10 cellular contexts compared by ENCODE assay signal in genomic region chr17:70138309-70138865, GRCh38. TPM values are rescaled to one million over a fixed set of nuclear protein-coding genes. Genes with fewer than 3 reads are reported as not detected.
DNase-seq lines count a peak whose midpoint lies in the region; ATAC-seq, FAIRE-seq and TF ChIP-seq lines count a peak whose summit lies in the region.
"Had no signal": no experiment of that assay in that cellular context is flagged by ENCODE, and none has a peak within 500 bp of the region (broad histone marks: within the 10 kb centered on the region; RNA-seq: fewer than 3 reads in every experiment).

No MANE protein-coding gene starts in this region.

- intact Hi-C loops in uterus (cut with DNase I; ENCODE audit: low total_unique reads) = no loop called here

- FAIRE-seq in RCC 7860 (lab: Jason Lieb, UNC) = no peak
- FAIRE-seq: colon had no signal

- no peaks in the 10 kb centered on the region for H3K9me3 ChIP-seq in muscle layer of colon (ENCODE audit: low read length)
- no peaks in the 10 kb centered on the region for H3K9me3 ChIP-seq in uterus

- H3K27ac ChIP-seq in epithelial cell of prostate (peak overlapping the region; percentile 41), muscle layer of colon (ENCODE audit: low read depth, low read length) (peak overlapping the region; percentile 69), uterus (peak overlapping the region; percentile 58 to 79)
- H3K27ac ChIP-seq: SK-N-MC had no signal

- no peak for ATAC-seq in HG02588 (IDR thresholded peaks at IDR 0.05; ENCODE audit: unreplicated experiment)

- H3K4me1 ChIP-seq in muscle layer of colon (ENCODE audit: insufficient read depth, low read length) (peaks cover 16% of the 10 kb centered on the region), uterus (no peaks in the 10 kb centered on the region)

- H3K27me3 ChIP-seq in muscle layer of colon (ENCODE audit: control insufficient read depth in 1 of 2, insufficient read depth in 2 of 2, low read length in 2 of 2) = no peaks in the 10 kb centered on the region
- H3K27me3 ChIP-seq in uterus = no peaks in the 10 kb centered on the region

- H3K9ac ChIP-seq in muscle layer of colon (ENCODE audit: low read length) = no peak overlapping the region

- DNase-seq in RCC 7860 (ENCODE audit: low spot score) = peak; percentile 23
- no peak for DNase-seq in epithelial cell of prostate (ENCODE audit: low read depth, low spot score)
- DNase-seq in uterus = no peak
- no peak for DNase-seq in inferior parietal cortex (ENCODE audit: extremely low spot score)
- no peak for DNase-seq in effector CD8-positive, alpha-beta T cell (lab: John Stamatoyannopoulos, UW)
- DNase-seq: NCI-H1694 had no signal

- TF ChIP-seq POLR2A in uterus (IDR thresholded peaks at IDR 0.05) = no peak

- H3K36me3 ChIP-seq in muscle layer of colon (ENCODE audit: insufficient read depth, low read length) = no peaks in the 10 kb centered on the region
- H3K36me3 ChIP-seq in uterus = no peaks in the 10 kb centered on the region

- TF ChIP-seq CTCF in uterus (IDR thresholded peaks at IDR 0.05) = no peak

- no peak overlapping the region for H3K4me3 ChIP-seq in muscle layer of colon (ENCODE audit: low read depth in 1 of 2, low read length in 2 of 2)
- no peak overlapping the region for H3K4me3 ChIP-seq in uterus
- H3K4me3 ChIP-seq: SK-N-MC had no signal

RNA-seq across cellular contexts. Expression of gene KCNJ2, which starts 30.9 kb away (rescaled TPM):
- 10 to 100 TPM in 1 of 4 donors, 1 to 10 TPM in 2, under 1 TPM in 1; 0.51 to 11.6 (median 5.0) TPM for total RNA-seq in uterus
